ENCODE assay signal across 23 cellular contexts in the genomic region with DNA sequence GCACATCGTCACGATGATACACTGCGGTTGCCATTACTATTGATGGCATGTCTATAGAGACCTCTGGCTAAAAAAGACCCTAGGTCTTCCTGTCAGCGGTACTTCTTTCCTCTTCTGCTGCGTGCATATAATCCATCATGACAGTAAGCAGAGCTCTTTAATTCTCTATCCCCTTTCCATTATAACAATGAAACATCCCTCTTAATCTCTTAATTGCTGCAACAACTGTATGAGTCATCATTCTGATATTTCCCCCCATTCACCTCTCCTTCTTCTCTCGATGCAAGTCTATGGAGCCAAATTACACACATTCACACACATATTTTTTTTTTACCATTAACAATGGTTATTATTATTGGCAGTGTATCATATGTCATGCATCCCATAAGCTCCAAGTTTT. TPM values are rescaled to one million over a fixed set of nuclear protein-coding genes. Genes with fewer than 3 reads are reported as not detected.
A peak's percentile ranks its signal among the peaks of the same experiment; 100 is the strongest.
DNase-seq lines count a peak whose midpoint lies in the region; ATAC-seq, FAIRE-seq and TF ChIP-seq lines count a peak whose summit lies in the region.
"Had no signal": no experiment of that assay in that cellular context is flagged by ENCODE, and none has a peak within 500 bp of the region (broad histone marks: within the 10 kb centered on the region; RNA-seq: fewer than 3 reads in every experiment).

No MANE protein-coding gene starts in this region.

- H3K36me3 ChIP-seq in BLaER1 (no peaks in the 10 kb centered on the region), WERI-Rb-1 (no peaks in the 10 kb centered on the region)
- H3K36me3 ChIP-seq: BE2C, brain microvascular endothelial cell, heart left ventricle had no signal

- H3K9me3 Mint-ChIP-seq in stimulated activated effector memory CD8-positive, alpha-beta T cell treated with anti-CD3 and anti-CD28 coated beads, Interleukin-12 subunit alpha, Interleukin-12 subunit beta, amount 100 ng/mL, for 72 hours, result no peaks in the 10 kb centered on the region
- H3K9me3 Mint-ChIP-seq: activated CD4-positive, alpha-beta memory T cell treated with anti-CD3 and anti-CD28 coated beads, Interleukin-2, amount 10 ng/mL, durations not matched to agents 7 days and 5 days; naive thymus-derived CD8-positive, alpha-beta T cell had no signal

- H3K4me3 Mint-ChIP-seq in stimulated activated effector memory CD8-positive, alpha-beta T cell treated with anti-CD3 and anti-CD28 coated beads, Interleukin-12 subunit alpha, Interleukin-12 subunit beta, amount 100 ng/mL, for 72 hours, result no peak overlapping the region
- H3K4me3 Mint-ChIP-seq in T-helper 17 cell, result no peak overlapping the region
- H3K4me3 Mint-ChIP-seq: activated CD4-positive, alpha-beta memory T cell treated with anti-CD3 and anti-CD28 coated beads, Interleukin-2, amount 10 ng/mL, durations not matched to agents 7 days and 5 days; naive thymus-derived CD8-positive, alpha-beta T cell had no signal

- H3K27me3 ChIP-seq in BLaER1 (no peaks in the 10 kb centered on the region), WERI-Rb-1 (ENCODE audit: insufficient read depth, low read depth, severe bottlenecking) (no peaks in the 10 kb centered on the region)
- H3K27me3 ChIP-seq: BE2C, brain microvascular endothelial cell, heart left ventricle had no signal

- no peak for FAIRE-seq in HTR-8/SVneo (lab: Jason Lieb, UNC)
- FAIRE-seq in frontal cortex (lab: Jason Lieb, UNC), result no peak

- no peak for TF ChIP-seq CTCF in WERI-Rb-1 (IDR thresholded peaks at IDR 0.05; ENCODE audit: low read depth, low read length)
- no peak for TF ChIP-seq CTCF in fibroblast of the aortic adventitia (IDR thresholded peaks at IDR 0.05; ENCODE audit: insufficient read depth, low read length)

- peaks cover 14% of the 10 kb centered on the region for H3K4me1 ChIP-seq in BLaER1

- H3K27ac ChIP-seq in BLaER1 (no peak overlapping the region), WERI-Rb-1 (no peak overlapping the region)
- H3K27ac ChIP-seq: brain microvascular endothelial cell, heart left ventricle, psoas muscle had no signal

- no peaks in the 10 kb centered on the region for H4K20me1 ChIP-seq in BLaER1

- H3K4me2 ChIP-seq in BLaER1, result peak overlapping the region; percentile 38

- no peaks in the 10 kb centered on the region for H3K9me3 ChIP-seq in BLaER1
- H3K9me3 ChIP-seq in WERI-Rb-1 (ENCODE audit: severe bottlenecking), result no peaks in the 10 kb centered on the region
- no peaks in the 10 kb centered on the region for H3K9me3 ChIP-seq in T-helper 17 cell (ENCODE audit: control insufficient read depth, low read length, poor library complexity, severe bottlenecking)
- H3K9me3 ChIP-seq: BE2C, heart left ventricle, psoas muscle had no signal

- ATAC-seq in stimulated activated effector memory CD8-positive, alpha-beta T cell treated with anti-CD3 and anti-CD28 coated beads, Interleukin-12 subunit alpha, Interleukin-12 subunit beta, amount 100 ng/mL, for 72 hours, result no peak
- no peak for ATAC-seq in T-helper 17 cell
- ATAC-seq: left colon; naive thymus-derived CD8-positive, alpha-beta T cell; psoas muscle had no signal

- no peak overlapping the region for H3K9ac ChIP-seq in BLaER1

- H3K4me1 Mint-ChIP-seq in stimulated activated effector memory CD8-positive, alpha-beta T cell treated with anti-CD3 and anti-CD28 coated beads, Interleukin-12 subunit alpha, Interleukin-12 subunit beta, amount 100 ng/mL, for 72 hours, result peaks cover 7% of the 10 kb centered on the region
- H3K4me1 Mint-ChIP-seq in T-helper 17 cell, result no peaks in the 10 kb centered on the region
- H3K4me1 Mint-ChIP-seq: naive thymus-derived CD8-positive, alpha-beta T cell had no signal

- peak; percentile 23 for DNase-seq in HTR-8/SVneo (ENCODE audit: insufficient read length, low spot score)
- DNase-seq in WERI-Rb-1, result peak; percentile 4
- peak; percentile 93 for DNase-seq in fibroblast of the aortic adventitia (ENCODE audit: low read depth)
- DNase-seq in stimulated activated effector memory CD8-positive, alpha-beta T cell treated with anti-CD3 and anti-CD28 coated beads, Interleukin-12 subunit alpha, Interleukin-12 subunit beta, amount 100 ng/mL, for 72 hours (ENCODE audit: low spot score in 2 of 2), result no peak
- DNase-seq in NCI-H187 (lab: John Stamatoyannopoulos, UW), result no peak
- DNase-seq in T-helper 17 cell, result no peak
- DNase-seq in frontal cortex (ENCODE audit: low spot score in 2 of 2), result no peak
- DNase-seq: activated CD4-positive, alpha-beta memory T cell treated with anti-CD3 and anti-CD28 coated beads, Interleukin-2, amount 10 ng/mL, durations not matched to agents 7 days and 5 days; activated effector memory CD4-positive, alpha-beta T cell treated with anti-CD3 and anti-CD28 coated beads, Interleukin-2, amount 50 U/mL, for 16 hours; BE2C; brain microvascular endothelial cell; DMS79 treated with DMSO at 0.1 percent for 48 hours; heart left ventricle; left colon; naive thymus-derived CD8-positive, alpha-beta T cell; NCI-H1092; NCI-H510A; psoas muscle; SHP77; stimulated activated CD4-positive, alpha-beta T cell treated with anti-CD3 and anti-CD28 coated beads, Interleukin-2, amount 100 ng/mL, for 24 hours; stimulated activated CD8-positive, alpha-beta memory T cell treated with anti-CD3 and anti-CD28 coated beads, Interleukin-4, amount 100 ng/mL, for 48 hours; trophoblast cell had no signal

- H3K36me3 Mint-ChIP-seq in stimulated activated effector memory CD8-positive, alpha-beta T cell treated with anti-CD3 and anti-CD28 coated beads, Interleukin-12 subunit alpha, Interleukin-12 subunit beta, amount 100 ng/mL, for 72 hours, result no peaks in the 10 kb centered on the region
- peaks cover 2% of the 10 kb centered on the region for H3K36me3 Mint-ChIP-seq in T-helper 17 cell (ENCODE audit: low read depth)
- H3K36me3 Mint-ChIP-seq: naive thymus-derived CD8-positive, alpha-beta T cell had no signal

- peaks cover 54% of the 10 kb centered on the region for H3K27me3 Mint-ChIP-seq in T-helper 17 cell

- H3K4me3 ChIP-seq in BLaER1, result no peak overlapping the region
- H3K4me3 ChIP-seq in WERI-Rb-1 (ENCODE audit: low read depth, low read length), result no peak overlapping the region
- peak overlapping the region; percentile 18 for H3K4me3 ChIP-seq in fibroblast of the aortic adventitia (ENCODE audit: low read depth, low read length)
- H3K4me3 ChIP-seq: heart left ventricle, psoas muscle had no signal

- no peak overlapping the region for H3K27ac Mint-ChIP-seq in stimulated activated effector memory CD8-positive, alpha-beta T cell treated with anti-CD3 and anti-CD28 coated beads, Interleukin-12 subunit alpha, Interleukin-12 subunit beta, amount 100 ng/mL, for 72 hours
- H3K27ac Mint-ChIP-seq in T-helper 17 cell, result no peak overlapping the region
- H3K27ac Mint-ChIP-seq: activated CD4-positive, alpha-beta memory T cell treated with anti-CD3 and anti-CD28 coated beads, Interleukin-2, amount 10 ng/mL, durations not matched to agents 7 days and 5 days; naive thymus-derived CD8-positive, alpha-beta T cell had no signal

RNA-seq across cellular contexts. Expression of gene AKR1E2, which starts 45.2 kb away (rescaled TPM):
- 1.3 and 4.6 TPM in 2 replicates for total RNA-seq in fibroblast of the aortic adventitia (ENCODE audit: low replicate concordance)
- total RNA-seq in T-helper 17 cell, result 1 to 10 TPM; 4.3 to 6.8 TPM
- total RNA-seq in frontal cortex, result 74.2 TPM

Comparison
In these comparisons a context has a peak if more than half of its experiments do, and no peak if none do; other contexts are left out.
1. DNase-seq: peak in HTR-8/SVneo (single experiment), WERI-Rb-1 (single experiment) and fibroblast of the aortic adventitia (single experiment); none in stimulated activated effector memory CD8-positive, alpha-beta T cell treated with anti-CD3 and anti-CD28 coated beads, Interleukin-12 subunit alpha, Interleukin-12 subunit beta, amount 100 ng/mL, for 72 hours (0 of 2), NCI-H187 (0 of 2), T-helper 17 cell (0 of 3) and frontal cortex (0 of 2).